Comparison of ENCODE assay signal across 16 cellular contexts in genomic region chr6:166045173-166045957, GRCh38.
DNase-seq lines count a peak whose midpoint lies in the region; ATAC-seq and TF ChIP-seq lines count a peak whose summit lies in the region.
"Had no signal": no experiment of that assay in that cellular context is flagged by ENCODE, and none has a peak within 500 bp of the region (broad histone marks: within the 10 kb centered on the region; RNA-seq: fewer than 3 reads in every experiment).

No MANE protein-coding gene starts in this region.

- H3K9me3 ChIP-seq in SJSA1 (replicated peaks), result no peaks in the 10 kb centered on the region; the same call in 1 of the 2 replicates
- H3K9me3 ChIP-seq: HAP-1, SK-N-SH had no signal

- DNase-seq in EL (peak; percentile 11), SJSA1 (ENCODE audit: low read depth in 1 of 2, low spot score in 2 of 2) (no peak), fibroblast of mammary gland (ENCODE audit: low read depth) (peak; percentile 70), CD1c-positive myeloid dendritic cell (ENCODE audit: extremely low spot score) (no peak), cerebellar nuclear complex (lab: John Stamatoyannopoulos, UW) (no peak)
- DNase-seq: CD4-positive, alpha-beta T cell; Karpas-422; MM.1S; NCI-H1092 treated with DMSO at 0.1 percent for 48 hours; NCI-H1694; SK-N-SH had no signal

- no peaks in the 10 kb centered on the region for H3K27me3 ChIP-seq in SJSA1 (replicated peaks)

- peaks cover 6% of the 10 kb centered on the region for H3K36me3 Mint-ChIP-seq in nephron (ENCODE audit: low read depth)

- H3K4me1 ChIP-seq in SJSA1 (replicated peaks), result peaks cover 20% of the 10 kb centered on the region

- no peak for ATAC-seq in HG02759 (IDR thresholded peaks at IDR 0.05; ENCODE audit: unreplicated experiment)
- ATAC-seq: Right ventricle myocardium inferior had no signal

- peaks cover 6% of the 10 kb centered on the region for H3K27me3 Mint-ChIP-seq in nephron (ENCODE audit: low read depth)

- H3K4me3 ChIP-seq in SJSA1 (no peak overlapping the region), fibroblast of mammary gland (ENCODE audit: control insufficient read depth, low read depth, low read length) (no peak overlapping the region)
- H3K4me3 ChIP-seq: HAP-1 had no signal

- no peak overlapping the region for H3K4me3 Mint-ChIP-seq in nephron
- H3K4me3 Mint-ChIP-seq: B cell; CD4-positive, alpha-beta T cell had no signal

- TF ChIP-seq CTCF in fibroblast of mammary gland (conservative IDR thresholded peaks at IDR 0.05; ENCODE audit: control insufficient read depth, insufficient read depth, low read depth, low read length) (no peak), nephron (IDR thresholded peaks at IDR 0.05; ENCODE audit: unreplicated experiment in 3 of 3) (no peak)

- no peaks in the 10 kb centered on the region for H3K36me3 ChIP-seq in SJSA1
- H3K36me3 ChIP-seq: HAP-1 had no signal

- H3K27ac ChIP-seq in SJSA1, result peak overlapping the region; percentile 79

- peaks cover 10% of the 10 kb centered on the region for H3K9me3 Mint-ChIP-seq in nephron

- H3K4me1 Mint-ChIP-seq in nephron, result peaks cover 14% of the 10 kb centered on the region
- H3K4me1 Mint-ChIP-seq: B cell had no signal

- peak overlapping the region; percentile 12 to 44 (median 35) for H3K27ac Mint-ChIP-seq in nephron
- H3K27ac Mint-ChIP-seq: B cell; CD4-positive, alpha-beta T cell had no signal

Comparison
In these comparisons a context has a peak if more than half of its experiments do, and no peak if none do; other contexts are left out.
1. DNase-seq: peak in EL (single experiment) and fibroblast of mammary gland (single experiment); none in SJSA1 (0 of 2), CD1c-positive myeloid dendritic cell (single experiment) and cerebellar nuclear complex (0 of 2).